Comparison of ENCODE assay signal across 8 cellular contexts in genomic region chr1:55355549-55355948, GRCh38.
"Had no signal": no experiment of that assay in that cellular context is flagged by ENCODE, and none has a peak within 500 bp of the region (broad histone marks: within the 10 kb centered on the region; RNA-seq: fewer than 3 reads in every experiment).

No MANE protein-coding gene starts in this region.

- FAIRE-seq: G401.6, GM12878, GM12891, GM12892, GM18507, GM19239 had no signal

- ATAC-seq: GM12878 had no signal

- H3K4me3 ChIP-seq: GM12878 had no signal

- DNase-seq: GDM1, GF-D8 had no signal
